In the genomic region with DNA sequence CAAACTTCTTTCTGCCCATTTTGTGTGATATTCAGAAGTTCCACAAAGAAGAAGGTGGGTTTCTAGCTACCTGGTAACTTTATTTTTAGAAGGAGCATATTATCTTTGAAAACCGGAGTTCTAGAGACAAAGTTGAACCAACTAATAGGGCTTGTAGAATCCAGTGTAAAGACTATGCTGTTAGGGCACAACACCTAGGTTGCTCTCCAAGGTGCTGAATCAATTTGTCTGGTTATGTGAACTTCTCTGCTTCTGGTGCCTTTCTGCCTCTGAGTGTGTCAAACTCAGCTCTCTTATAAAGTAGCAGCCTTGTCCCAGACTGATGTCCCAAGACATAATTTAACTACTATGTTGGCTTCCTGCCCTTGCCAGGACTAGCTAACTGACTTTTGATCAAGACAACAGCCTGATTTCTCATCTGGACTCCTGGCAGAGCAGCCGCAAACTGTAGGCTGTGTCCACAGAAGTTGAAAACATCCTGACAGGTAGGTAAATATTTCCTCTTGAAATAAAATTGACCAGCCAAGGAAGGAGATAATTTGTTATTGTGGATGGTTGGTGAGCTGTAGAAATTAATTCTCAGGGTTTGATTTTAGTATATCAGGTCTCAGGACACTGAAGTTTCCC, we compare ENCODE assay signal across 9 cellular contexts.
DNase-seq lines count a peak whose midpoint lies in the region; ATAC-seq and TF ChIP-seq lines count a peak whose summit lies in the region.
"Had no signal": no experiment of that assay in that cellular context is flagged by ENCODE, and none has a peak within 500 bp of the region (broad histone marks: within the 10 kb centered on the region; RNA-seq: fewer than 3 reads in every experiment).

No MANE protein-coding gene starts in this region.

- no peaks in the 10 kb centered on the region for H3K36me3 Mint-ChIP-seq in progenitor cell of endocrine pancreas (ENCODE audit: insufficient read depth)
- H3K36me3 Mint-ChIP-seq in CD4-positive, alpha-beta T cell (ENCODE audit: low read depth), result no peaks in the 10 kb centered on the region

- no peak overlapping the region for H2AFZ ChIP-seq in fibroblast of lung (ENCODE audit: low read length)

- H3K4me3 ChIP-seq in fibroblast of lung (replicated peaks in 1 of 4; ENCODE audit: control extremely low read depth in 1 of 4, insufficient read depth in 1 of 4, low read depth in 3 of 4, low read length in 4 of 4), result no peak overlapping the region

- no peak overlapping the region for H3K4me3 Mint-ChIP-seq in progenitor cell of endocrine pancreas (ENCODE audit: low read depth)
- H3K4me3 Mint-ChIP-seq in CD4-positive, alpha-beta T cell, result no peak overlapping the region
- H3K4me3 Mint-ChIP-seq: effector memory CD8-positive, alpha-beta T cell had no signal

- no peak overlapping the region for H3K9ac ChIP-seq in fibroblast of lung (ENCODE audit: insufficient read depth, low read length)

- intact Hi-C loops in CD4-positive, alpha-beta T cell (cut with DNase I, micrococcal nuclease), result no loop called here

- H3K4me1 Mint-ChIP-seq in progenitor cell of endocrine pancreas (ENCODE audit: low read depth), result no peaks in the 10 kb centered on the region
- no peaks in the 10 kb centered on the region for H3K4me1 Mint-ChIP-seq in CD4-positive, alpha-beta T cell (ENCODE audit: low read depth)

- no peak overlapping the region for H3K27ac ChIP-seq in fibroblast of lung (ENCODE audit: insufficient read depth, low read length)
- H3K27ac ChIP-seq in CD4-positive, alpha-beta T cell (ENCODE audit: low read depth, low read length), result no peak overlapping the region

- POLR2A ChIA-PET in CD4-positive, alpha-beta T cell (lab: Charles Lee), result no interaction called here

- CTCF ChIA-PET in CD4-positive, alpha-beta T cell (lab: Charles Lee), result no interaction called here

- no peak for ATAC-seq in HG03039 (IDR thresholded peaks at IDR 0.05; ENCODE audit: unreplicated experiment)
- no peak for ATAC-seq in CD4-positive, alpha-beta T cell (ENCODE audit: poor library complexity)
- ATAC-seq: effector memory CD8-positive, alpha-beta T cell had no signal

- H3K27ac Mint-ChIP-seq in progenitor cell of endocrine pancreas, result no peak overlapping the region
- no peak overlapping the region for H3K27ac Mint-ChIP-seq in CD4-positive, alpha-beta T cell
- H3K27ac Mint-ChIP-seq: effector memory CD8-positive, alpha-beta T cell had no signal

- no peaks in the 10 kb centered on the region for H3K27me3 ChIP-seq in fibroblast of lung (ENCODE audit: control insufficient read depth, insufficient read depth, low read length)
- H3K27me3 ChIP-seq in CD4-positive, alpha-beta T cell (ENCODE audit: control insufficient read depth, insufficient read depth, low read length), result no peaks in the 10 kb centered on the region

- no peaks in the 10 kb centered on the region for H3K9me3 ChIP-seq in fibroblast of lung (ENCODE audit: control insufficient read depth, insufficient read depth, low read depth, low read length)
- no peaks in the 10 kb centered on the region for H3K9me3 ChIP-seq in CD4-positive, alpha-beta T cell (ENCODE audit: control insufficient read depth, low read length)

- TF ChIP-seq CTCF in fibroblast of lung (conservative IDR thresholded peaks at IDR 0.05 in 1 of 2, IDR thresholded peaks at IDR 0.05 in 1 of 2; ENCODE audit: low read depth in 1 of 2, low read length in 2 of 2) (no peak), progenitor cell of endocrine pancreas (IDR thresholded peaks at IDR 0.05; ENCODE audit: unreplicated experiment) (no peak)
- no peak for TF ChIP-seq CTCF in CD4-positive, alpha-beta T cell (IDR thresholded peaks at IDR 0.05)

- peak; percentile 7 for DNase-seq in NCI-H82 (lab: John Stamatoyannopoulos, UW)
- no peak for DNase-seq in NCI-H82 treated with DMSO at 0.1 percent for 48 hours (lab: John Stamatoyannopoulos, UW; ENCODE audit: unreplicated experiment)
- DNase-seq in fibroblast of lung (ENCODE audit: low read depth in 2 of 2), result peak; percentile 30 to 32
- DNase-seq in progenitor cell of endocrine pancreas (ENCODE audit: low spot score, unreplicated experiment), result peak; percentile 39
- DNase-seq in NCI-H2171 treated with DMSO at 0.1 percent for 48 hours (lab: John Stamatoyannopoulos, UW), result no peak
- no peak for DNase-seq in CD4-positive, alpha-beta T cell

- no peaks in the 10 kb centered on the region for H3K4me1 ChIP-seq in fibroblast of lung (ENCODE audit: control insufficient read depth, extremely low read depth, insufficient read depth, low read length)

- H3K27me3 Mint-ChIP-seq in progenitor cell of endocrine pancreas, result peaks cover 10% of the 10 kb centered on the region
- peaks cover 14% of the 10 kb centered on the region for H3K27me3 Mint-ChIP-seq in CD4-positive, alpha-beta T cell
- H3K27me3 Mint-ChIP-seq: effector memory CD8-positive, alpha-beta T cell had no signal

- no peaks in the 10 kb centered on the region for H3K36me3 ChIP-seq in fibroblast of lung (ENCODE audit: control insufficient read depth, insufficient read depth, low read length)

- no peak overlapping the region for H3K4me2 ChIP-seq in fibroblast of lung (ENCODE audit: extremely low read depth, insufficient read depth, low read length)

- no peaks in the 10 kb centered on the region for H4K20me1 ChIP-seq in fibroblast of lung (ENCODE audit: control insufficient read depth, extremely low read depth, insufficient read depth, low read length)

- no peaks in the 10 kb centered on the region for H3K79me2 ChIP-seq in fibroblast of lung (ENCODE audit: control insufficient read depth, insufficient read depth, low read length)

- no peaks in the 10 kb centered on the region for H3K9me3 Mint-ChIP-seq in progenitor cell of endocrine pancreas (ENCODE audit: low read depth)
- H3K9me3 Mint-ChIP-seq in CD4-positive, alpha-beta T cell, result no peaks in the 10 kb centered on the region
- H3K9me3 Mint-ChIP-seq: effector memory CD8-positive, alpha-beta T cell had no signal

TF ChIP-seq in PFSK-1, 5 proteins besides CTCF, POLR2A, EP300 and RAD21:
- no peak for TF ChIP-seq FOXP2 (optimal IDR thresholded peaks at IDR 0.05; ENCODE audit: borderline replicate concordance, extremely low read depth, extremely low read length, insufficient read depth)
- peak; percentile 85 to 99 for TF ChIP-seq REST (IDR thresholded peaks at IDR 0.05; ENCODE audit: insufficient read depth in 1 of 2, low read depth in 2 of 2, low read length in 2 of 2)

Comparison
In these comparisons a context has a peak if more than half of its experiments do, and no peak if none do; other contexts are left out.
1. DNase-seq: peak in NCI-H82 (single experiment), fibroblast of lung (2 of 2) and progenitor cell of endocrine pancreas (single experiment); none in NCI-H82 treated with DMSO at 0.1 percent for 48 hours (single experiment), NCI-H2171 treated with DMSO at 0.1 percent for 48 hours (single experiment) and CD4-positive, alpha-beta T cell (0 of 10).